ENCODE assay signal across 10 cellular contexts in genomic region chr4:89284828-89285227, GRCh38. TPM values are rescaled to one million over a fixed set of nuclear protein-coding genes. Genes with fewer than 3 reads are reported as not detected.
DNase-seq lines count a peak whose midpoint lies in the region; ATAC-seq, FAIRE-seq and TF ChIP-seq lines count a peak whose summit lies in the region.
"Had no signal": no experiment of that assay in that cellular context is flagged by ENCODE, and none has a peak within 500 bp of the region (broad histone marks: within the 10 kb centered on the region; RNA-seq: fewer than 3 reads in every experiment).

No MANE protein-coding gene starts in this region.

- H3K27ac Mint-ChIP-seq in effector memory CD8-positive, alpha-beta T cell: no peak overlapping the region

- peak; percentile 4 for ATAC-seq in Right ventricle myocardium inferior
- ATAC-seq in Right ventricle myocardium superior (ENCODE audit: poor library complexity): no peak
- no peak for ATAC-seq in effector memory CD8-positive, alpha-beta T cell (replicated peaks)
- ATAC-seq in stimulated activated naive CD8-positive, alpha-beta T cell treated with anti-CD3 and anti-CD28 coated beads, Interleukin-15, Interleukin-2, amounts not matched to agents 100 U/mL and 50 U/mL, for 24 hours: peak; percentile 61
- no peak for ATAC-seq in GM18498 (IDR thresholded peaks at IDR 0.05; ENCODE audit: unreplicated experiment)

- peak overlapping the region; percentile 66 to 76 for H3K4me3 Mint-ChIP-seq in effector memory CD8-positive, alpha-beta T cell

- DNase-seq in Right ventricle myocardium inferior (ENCODE audit: missing footprints) (no peak), Right ventricle myocardium superior (no peak), RPMI8226 (peak; percentile 23), dermis blood vessel endothelial cell (no peak), GM12891 (ENCODE audit: insufficient read length, low spot score) (no peak)
- no peak for DNase-seq in effector memory CD8-positive, alpha-beta T cell
- DNase-seq in stimulated activated naive CD8-positive, alpha-beta T cell treated with anti-CD3 and anti-CD28 coated beads, Interleukin-15, Interleukin-2, amounts not matched to agents 100 U/mL and 50 U/mL, for 24 hours: peak; percentile 47
- DNase-seq: NCI-H2227 treated with DMSO at 0.1 percent for 48 hours had no signal

- H3K4me1 Mint-ChIP-seq in effector memory CD8-positive, alpha-beta T cell (ENCODE audit: low read depth in 2 of 2): peaks cover 64 to 76% of the 10 kb centered on the region in 2 donors

- H3K9me3 Mint-ChIP-seq in effector memory CD8-positive, alpha-beta T cell: no peaks in the 10 kb centered on the region

- H3K27me3 Mint-ChIP-seq in effector memory CD8-positive, alpha-beta T cell: no peaks in the 10 kb centered on the region

- peaks cover 28% of the 10 kb centered on the region for H3K36me3 Mint-ChIP-seq in effector memory CD8-positive, alpha-beta T cell (ENCODE audit: insufficient read depth)

- no peak for FAIRE-seq in GM12891 (lab: Jason Lieb, UNC)
- FAIRE-seq: HTR-8/SVneo had no signal

- intact Hi-C loops in Right ventricle myocardium inferior (cut with DNase I) (no loop called here), Right ventricle myocardium superior (cut with DNase I) (no loop called here)

- TF ChIP-seq POLR2A in GM12891 (IDR thresholded peaks at IDR 0.05; ENCODE audit: low read depth, low read length): no peak

TF ChIP-seq in GM12891, 5 proteins besides CTCF, POLR2A, EP300 and RAD21:
- TF ChIP-seq POU2F2 (IDR thresholded peaks at IDR 0.05; ENCODE audit: low read depth, low read length) (no peak), POLR2AphosphoS5 (IDR thresholded peaks at IDR 0.05; ENCODE audit: low read depth, low read length) (no peak), TAF1 (IDR thresholded peaks at IDR 0.05; ENCODE audit: low read depth, low read length) (no peak), SPI1 (IDR thresholded peaks at IDR 0.05; ENCODE audit: low read depth, low read length) (no peak), PAX5 (IDR thresholded peaks at IDR 0.05; ENCODE audit: insufficient read depth, low read length, severe bottlenecking) (no peak)

RNA-seq across cellular contexts. Expression of gene GPRIN3, which starts 22.8 kb away (rescaled TPM):
- 5.9 TPM for total RNA-seq in Right ventricle myocardium inferior
- 6.2 TPM for total RNA-seq in Right ventricle myocardium superior
- total RNA-seq in dermis blood vessel endothelial cell: 0.51 and 1.5 TPM in 2 replicates
- polyA plus RNA-seq in GM12891 (2012; ENCODE audit: low read depth, missing spikeins): under 0.01 TPM

Comparison
In these comparisons a context has a peak if more than half of its experiments do, and no peak if none do; other contexts are left out.
1. ATAC-seq: peak in Right ventricle myocardium inferior (single experiment) and stimulated activated naive CD8-positive, alpha-beta T cell treated with anti-CD3 and anti-CD28 coated beads, Interleukin-15, Interleukin-2, amounts not matched to agents 100 U/mL and 50 U/mL, for 24 hours (single experiment); none in Right ventricle myocardium superior (single experiment), effector memory CD8-positive, alpha-beta T cell (single experiment) and GM18498 (single experiment).
2. DNase-seq: peak in RPMI8226 (single experiment) and stimulated activated naive CD8-positive, alpha-beta T cell treated with anti-CD3 and anti-CD28 coated beads, Interleukin-15, Interleukin-2, amounts not matched to agents 100 U/mL and 50 U/mL, for 24 hours (single experiment); none in Right ventricle myocardium inferior (single experiment), Right ventricle myocardium superior (single experiment), effector memory CD8-positive, alpha-beta T cell (0 of 3), dermis blood vessel endothelial cell (single experiment) and GM12891 (single experiment).